Comparison of ENCODE assay signal across 10 cellular contexts in the genomic region with DNA sequence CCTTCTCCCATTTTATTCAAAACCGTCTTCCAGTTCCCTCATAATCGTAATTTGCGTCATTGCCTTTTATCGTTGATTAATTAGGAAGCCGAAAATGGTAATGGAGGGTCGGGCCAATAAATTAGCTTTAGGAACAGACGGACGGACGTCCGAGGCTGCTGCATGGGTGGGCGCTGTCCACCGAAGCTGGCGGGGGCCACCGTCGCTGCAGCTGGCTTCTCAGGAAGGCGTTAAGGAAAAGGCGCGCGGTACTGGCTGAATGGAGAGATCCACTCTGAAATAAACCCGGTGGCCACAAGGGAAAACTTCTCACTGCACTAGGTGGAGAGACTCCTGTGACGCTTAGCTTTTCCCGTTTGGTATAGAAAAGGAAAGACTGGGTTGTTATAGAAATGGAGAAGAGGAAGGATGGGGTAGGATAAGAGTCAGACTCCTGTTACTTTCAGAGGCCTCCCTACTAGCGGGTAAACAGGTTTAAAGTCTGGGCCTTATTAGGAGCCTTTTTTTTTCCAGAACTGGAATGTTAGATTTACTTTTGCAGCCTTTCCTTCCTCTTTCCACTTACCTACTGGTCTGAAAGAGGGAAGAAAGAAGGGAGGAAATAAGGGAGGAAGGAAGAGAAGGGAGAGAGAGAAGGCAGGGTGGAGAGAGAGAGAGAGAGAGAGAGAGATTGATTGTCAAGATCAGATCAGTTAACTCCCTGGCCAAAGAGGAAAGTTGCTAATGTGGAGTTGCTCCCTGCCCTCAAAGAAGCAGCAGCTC. TPM values are rescaled to one million over a fixed set of nuclear protein-coding genes. Genes with fewer than 3 reads are reported as not detected.
DNase-seq lines count a peak whose midpoint lies in the region; ATAC-seq and TF ChIP-seq lines count a peak whose summit lies in the region.
"Had no signal": no experiment of that assay in that cellular context is flagged by ENCODE, and none has a peak within 500 bp of the region (broad histone marks: within the 10 kb centered on the region; RNA-seq: fewer than 3 reads in every experiment).

No MANE protein-coding gene starts in this region.

- no peak for TF ChIP-seq CTCF in left ventricle myocardium inferior (IDR thresholded peaks at IDR 0.05; ENCODE audit: borderline replicate concordance)
- no peak for TF ChIP-seq CTCF in breast epithelium (IDR thresholded peaks at IDR 0.05)
- no peak for TF ChIP-seq CTCF in uterus (IDR thresholded peaks at IDR 0.05)

- no peak overlapping the region for H3K18ac ChIP-seq in neuronal stem cell (ENCODE audit: low read length)

- H3K4me2 ChIP-seq in neuronal stem cell (ENCODE audit: insufficient read depth, low read length, poor library complexity, severe bottlenecking), result no peak overlapping the region

- DNase-seq in left ventricle myocardium inferior, result no peak
- no peak for DNase-seq in left ventricle myocardium superior
- DNase-seq in breast epithelium (ENCODE audit: low spot score in 2 of 2), result no peak
- no peak for DNase-seq in uterus
- no peak for DNase-seq in neuronal stem cell (ENCODE audit: low spot score)
- DNase-seq in OCI-M2 (lab: John Stamatoyannopoulos, UW; ENCODE audit: unreplicated experiment), result no peak
- DNase-seq: dermis blood vessel endothelial cell, NCI-H2171 had no signal

- H3K4me1 ChIP-seq in left ventricle myocardium inferior (peaks cover 46% of the 10 kb centered on the region), breast epithelium (peaks cover 0 to 4% of the 10 kb centered on the region in 2 donors), muscle layer of duodenum (ENCODE audit: control insufficient read depth in 1 of 2, insufficient read depth in 2 of 2, low read length in 2 of 2) (peaks cover 0 to 15% of the 10 kb centered on the region in 2 donors), uterus (peaks cover 0 to 12% of the 10 kb centered on the region in 2 donors), neuronal stem cell (ENCODE audit: control insufficient read depth in 2 of 2, insufficient read depth in 1 of 2, low read depth in 1 of 2, low read length in 2 of 2) (peaks cover 5 to 9% of the 10 kb centered on the region in 2 donors)

- intact Hi-C loops in left ventricle myocardium inferior (cut with micrococcal nuclease), result no loop called here
- intact Hi-C loops in left ventricle myocardium superior (cut with micrococcal nuclease), result no loop called here
- intact Hi-C loops in breast epithelium (cut with DNase I; ENCODE audit: low total_unique reads), result no loop called here
- intact Hi-C loops in uterus (cut with DNase I; ENCODE audit: low total_unique reads), result no loop called here

- H4K8ac ChIP-seq in neuronal stem cell (ENCODE audit: low read depth, low read length), result no peak overlapping the region

- H3K4ac ChIP-seq in neuronal stem cell (ENCODE audit: low read length), result no peak overlapping the region

- H2BK120ac ChIP-seq in neuronal stem cell (ENCODE audit: low read depth, low read length), result no peak overlapping the region

- no peak overlapping the region for H2BK12ac ChIP-seq in neuronal stem cell (ENCODE audit: low read length)

- H3K4me3 ChIP-seq in left ventricle myocardium inferior (peak overlapping the region; percentile 71), breast epithelium (peak overlapping the region; percentile 60 to 82 (median 63)), muscle layer of duodenum (ENCODE audit: low read depth in 1 of 2, low read length in 2 of 2) (peak overlapping the region; percentile 84 to 92), uterus (peak overlapping the region; percentile 57 to 60), neuronal stem cell (ENCODE audit: low read length in 2 of 2) (no peak overlapping the region)

- H3K79me1 ChIP-seq in neuronal stem cell (ENCODE audit: low read depth, low read length), result no peaks in the 10 kb centered on the region

- no peak overlapping the region for H2AFZ ChIP-seq in neuronal stem cell (ENCODE audit: low read length)

- H3K9me3 ChIP-seq in left ventricle myocardium inferior (replicated peaks) (no peaks in the 10 kb centered on the region), breast epithelium (no peaks in the 10 kb centered on the region), muscle layer of duodenum (ENCODE audit: control insufficient read depth in 1 of 2, low read length in 2 of 2) (no peaks in the 10 kb centered on the region), uterus (no peaks in the 10 kb centered on the region), neuronal stem cell (replicated peaks in 1 of 2; ENCODE audit: control insufficient read depth in 2 of 2, insufficient read depth in 1 of 2, low read depth in 1 of 2, low read length in 2 of 2) (peaks cover 2 to 8% of the 10 kb centered on the region in 2 donors)

- no peak overlapping the region for H2BK5ac ChIP-seq in neuronal stem cell (ENCODE audit: low read length)

- TF ChIP-seq POLR2A in breast epithelium (IDR thresholded peaks at IDR 0.05), result no peak
- TF ChIP-seq POLR2A in uterus (IDR thresholded peaks at IDR 0.05), result no peak

- no peak overlapping the region for H2AK5ac ChIP-seq in neuronal stem cell (ENCODE audit: low read depth, low read length)

- H2BK15ac ChIP-seq in neuronal stem cell (ENCODE audit: low read length), result no peak overlapping the region

- no peak overlapping the region for H3K9ac ChIP-seq in neuronal stem cell (ENCODE audit: low read depth, low read length, poor library complexity)

- H3K36me3 ChIP-seq in left ventricle myocardium inferior (no peaks in the 10 kb centered on the region), breast epithelium (no peaks in the 10 kb centered on the region), muscle layer of duodenum (ENCODE audit: control insufficient read depth in 1 of 2, insufficient read depth in 2 of 2, low read length in 2 of 2) (peaks cover 0 to 5% of the 10 kb centered on the region in 2 donors), uterus (no peaks in the 10 kb centered on the region), neuronal stem cell (replicated peaks in 1 of 2; ENCODE audit: control insufficient read depth in 2 of 2, insufficient read depth in 2 of 2, low read length in 2 of 2) (no peaks in the 10 kb centered on the region)

- H3K27me3 ChIP-seq in left ventricle myocardium inferior (ENCODE audit: low read depth) (peaks cover 70% of the 10 kb centered on the region), breast epithelium (peaks cover 0 to 63% of the 10 kb centered on the region in 2 donors), muscle layer of duodenum (ENCODE audit: low read depth, low read length) (peaks cover 5% of the 10 kb centered on the region), uterus (no peaks in the 10 kb centered on the region), neuronal stem cell (ENCODE audit: control insufficient read depth in 3 of 3, insufficient read depth in 3 of 3, low read depth in 1 of 3, low read length in 3 of 3) (peaks cover 39 to 91% (median 88%) of the 10 kb centered on the region in 3 experiments)

- ATAC-seq in left ventricle myocardium superior (no peak), HG02973 (IDR thresholded peaks at IDR 0.05; ENCODE audit: unreplicated experiment) (no peak)

- H3K27ac ChIP-seq in left ventricle myocardium inferior (replicated peaks) (no peak overlapping the region), breast epithelium (no peak overlapping the region), muscle layer of duodenum (ENCODE audit: low read length) (no peak overlapping the region), uterus (no peak overlapping the region), neuronal stem cell (replicated peaks; ENCODE audit: low read length) (no peak overlapping the region)

- H4K91ac ChIP-seq in neuronal stem cell (ENCODE audit: low read depth, low read length, poor library complexity), result no peak overlapping the region

- H3K14ac ChIP-seq in neuronal stem cell (ENCODE audit: low read length), result no peak overlapping the region

- H3K23ac ChIP-seq in neuronal stem cell (ENCODE audit: low read depth, low read length, poor library complexity), result no peak overlapping the region

- no CpG with 5 or more reads among the region's 23 CpGs for WGBS in neuronal stem cell (ENCODE audit: extremely low coverage in 2 of 2, insufficient read length in 2 of 2, insufficient replicate concordance in 1 of 2), 2 donors

RNA-seq across cellular contexts. Expression of a gene that starts 11.3 kb away (rescaled TPM):
- total RNA-seq in left ventricle myocardium inferior, result 0.66 TPM
- 1.0 TPM for total RNA-seq in left ventricle myocardium superior
- 1 to 10 TPM; 1.2 to 7.0 (median 5.9) TPM for total RNA-seq in breast epithelium
- total RNA-seq in uterus, result 10 to 100 TPM in 3 of 4 donors, 1 to 10 TPM in 1; 4.5 to 13.1 (median 12.6) TPM
- 0.08 TPM for polyA plus RNA-seq in neuronal stem cell (2013, experiment 1 of 2)
- 0.07 TPM for polyA plus RNA-seq in neuronal stem cell (2013, experiment 2 of 2)

Comparison
In these comparisons a context has a peak if more than half of its experiments do, and no peak if none do; other contexts are left out.
1. H3K4me3 ChIP-seq: peak in left ventricle myocardium inferior (single experiment), breast epithelium (3 of 3), muscle layer of duodenum (2 of 2) and uterus (2 of 2); none in neuronal stem cell (0 of 2).